8 cellular contexts compared by ENCODE assay signal in genomic region chr22:21666786-21667185, GRCh38. TPM values are rescaled to one million over a fixed set of nuclear protein-coding genes. Genes with fewer than 3 reads are reported as not detected.
A peak's percentile ranks its signal among the peaks of the same experiment; 100 is the strongest.
DNase-seq lines count a peak whose midpoint lies in the region; ATAC-seq and TF ChIP-seq lines count a peak whose summit lies in the region.

No MANE protein-coding gene starts in this region.

- H3K4me1 ChIP-seq in MM.1S (ENCODE audit: low read length), result no peaks in the 10 kb centered on the region
- peaks cover 7 to 9% of the 10 kb centered on the region in 2 donors for H3K4me1 ChIP-seq in duodenal mucosa (ENCODE audit: control insufficient read depth in 1 of 2, insufficient read depth in 2 of 2, low read length in 2 of 2)

- H3K27ac ChIP-seq in MM.1S (ENCODE audit: low read length) (no peak overlapping the region), duodenal mucosa (ENCODE audit: low read depth, low read length) (no peak overlapping the region)

- H3F3A ChIP-seq in MM.1S (ENCODE audit: insufficient read depth, low read length), result peaks cover 3% of the 10 kb centered on the region; the same call in 1 of the 2 replicates

- no peaks in the 10 kb centered on the region for H3K36me3 ChIP-seq in MM.1S (replicated peaks; ENCODE audit: insufficient read depth, low read length)
- peaks cover 10 to 18% of the 10 kb centered on the region in 2 donors for H3K36me3 ChIP-seq in duodenal mucosa (ENCODE audit: control insufficient read depth in 1 of 2, insufficient read depth in 2 of 2, low read length in 2 of 2)

- no peaks in the 10 kb centered on the region for H3K27me3 Mint-ChIP-seq in CD14-positive monocyte (ENCODE audit: low read depth in 3 of 3)
- peaks cover 6% of the 10 kb centered on the region for H3K27me3 Mint-ChIP-seq in neural crest cell (ENCODE audit: low read depth)

- H3K9me3 Mint-ChIP-seq in CD14-positive monocyte (peaks cover 0 to 2% (median 0%) of the 10 kb centered on the region in 7 donors), neural crest cell (peaks cover 2% of the 10 kb centered on the region)

- ATAC-seq in HG03378 (IDR thresholded peaks at IDR 0.05; ENCODE audit: unreplicated experiment), result no peak

- no peak for DNase-seq in CD14-positive monocyte (ENCODE audit: low spot score)
- no peak for DNase-seq in MM.1S
- DNase-seq in neural crest cell (ENCODE audit: low read depth, low spot score), result no peak
- DNase-seq in DMS153 treated with DMSO at 0.1 percent for 48 hours (lab: John Stamatoyannopoulos, UW; ENCODE audit: unreplicated experiment), result no peak
- DNase-seq in COLO829 (ENCODE audit: low spot score), result no peak
- DNase-seq in germinal center (ENCODE audit: low spot score), result no peak

- no peak overlapping the region for H2AFZ ChIP-seq in MM.1S (ENCODE audit: low read length)

- H3K4me1 Mint-ChIP-seq in CD14-positive monocyte, result peaks cover 29% of the 10 kb centered on the region
- peaks cover 28% of the 10 kb centered on the region for H3K4me1 Mint-ChIP-seq in neural crest cell

- H3K27ac Mint-ChIP-seq in CD14-positive monocyte (peak overlapping the region; percentile 82 to 99 (median 98)), neural crest cell (ENCODE audit: unreplicated experiment) (peak overlapping the region; percentile 28)

- peak overlapping the region; percentile 77 for H3K4me2 ChIP-seq in MM.1S (ENCODE audit: low read depth, low read length)

- H3K36me3 Mint-ChIP-seq in CD14-positive monocyte, result peaks cover 21 to 25% of the 10 kb centered on the region in 2 donors
- no peaks in the 10 kb centered on the region for H3K36me3 Mint-ChIP-seq in neural crest cell (ENCODE audit: low read depth)

- H3K9me3 ChIP-seq in MM.1S (replicated peaks; ENCODE audit: insufficient read depth, low read length) (no peaks in the 10 kb centered on the region), duodenal mucosa (ENCODE audit: control insufficient read depth in 1 of 2, low read length in 2 of 2) (no peaks in the 10 kb centered on the region)

- H3K79me2 ChIP-seq in MM.1S (ENCODE audit: low read length), result peaks cover 17% of the 10 kb centered on the region

- H3K9ac ChIP-seq in MM.1S (ENCODE audit: low read length) (peak overlapping the region; percentile 74; the same call in 1 of the 2 replicates), duodenal mucosa (ENCODE audit: low read depth in 1 of 2, low read length in 2 of 2) (peak overlapping the region in 1 of 2 donors; percentile 69)

- intact Hi-C loops in CD14-positive monocyte (cut with micrococcal nuclease), result no loop called here

- H3K9me2 ChIP-seq in MM.1S (replicated peaks; ENCODE audit: insufficient read depth, low read length), result no peaks in the 10 kb centered on the region

- H3K4me3 ChIP-seq in MM.1S (ENCODE audit: low read length) (peak overlapping the region; percentile 88), duodenal mucosa (ENCODE audit: low read depth in 1 of 2, low read length in 2 of 2) (peak overlapping the region; percentile 80 to 93)

- TF ChIP-seq CTCF in CD14-positive monocyte (IDR thresholded peaks at IDR 0.05) (no peak), MM.1S (IDR thresholded peaks at IDR 0.05; ENCODE audit: low read length) (no peak), neural crest cell (conservative IDR thresholded peaks at IDR 0.05) (no peak)

- H3K27me3 ChIP-seq in MM.1S (replicated peaks; ENCODE audit: insufficient read depth, low read length) (0 out of 2 replicates have a peak, but pooled peaks cover under 1% of the 10 kb centered on the region), duodenal mucosa (ENCODE audit: control insufficient read depth in 1 of 2, insufficient read depth in 2 of 2, low read length in 2 of 2) (no peaks in the 10 kb centered on the region)

- H4K20me1 ChIP-seq in MM.1S (ENCODE audit: insufficient read depth, low read length), result no peaks in the 10 kb centered on the region

- peak overlapping the region; percentile 94 to 96 for H3K4me3 Mint-ChIP-seq in CD14-positive monocyte
- H3K4me3 Mint-ChIP-seq in neural crest cell, result peak overlapping the region; percentile 99

RNA-seq across cellular contexts. Expression of gene PPIL2, which starts 1.0 kb away (rescaled TPM):
- polyA plus RNA-seq in CD14-positive monocyte, result 10 to 100 TPM in 1 of 2 donors, 1 to 10 TPM in 1; 8.9 to 16.8 TPM
- total RNA-seq in neural crest cell, result 39.7 and 41.9 TPM in 2 replicates

RNA-seq across cellular contexts. Expression of gene SDF2L1, which starts 24.7 kb away (rescaled TPM):
- polyA plus RNA-seq in CD14-positive monocyte, result 10 to 100 TPM; 44.7 to 46.2 TPM
- total RNA-seq in neural crest cell, result 29.4 and 33.8 TPM in 2 replicates

RNA-seq across cellular contexts. Expression of gene CCDC116, which starts 34.2 kb away (rescaled TPM):
- not detected for polyA plus RNA-seq in CD14-positive monocyte
- total RNA-seq in neural crest cell, result 1.2 and 1.3 TPM in 2 replicates

RNA-seq across cellular contexts. Expression of gene YDJC, which starts 37.0 kb away (rescaled TPM):
- 10 to 100 TPM; 26.5 to 32.9 TPM for polyA plus RNA-seq in CD14-positive monocyte
- 17.0 and 18.4 TPM in 2 replicates for total RNA-seq in neural crest cell
